In the genomic region with DNA sequence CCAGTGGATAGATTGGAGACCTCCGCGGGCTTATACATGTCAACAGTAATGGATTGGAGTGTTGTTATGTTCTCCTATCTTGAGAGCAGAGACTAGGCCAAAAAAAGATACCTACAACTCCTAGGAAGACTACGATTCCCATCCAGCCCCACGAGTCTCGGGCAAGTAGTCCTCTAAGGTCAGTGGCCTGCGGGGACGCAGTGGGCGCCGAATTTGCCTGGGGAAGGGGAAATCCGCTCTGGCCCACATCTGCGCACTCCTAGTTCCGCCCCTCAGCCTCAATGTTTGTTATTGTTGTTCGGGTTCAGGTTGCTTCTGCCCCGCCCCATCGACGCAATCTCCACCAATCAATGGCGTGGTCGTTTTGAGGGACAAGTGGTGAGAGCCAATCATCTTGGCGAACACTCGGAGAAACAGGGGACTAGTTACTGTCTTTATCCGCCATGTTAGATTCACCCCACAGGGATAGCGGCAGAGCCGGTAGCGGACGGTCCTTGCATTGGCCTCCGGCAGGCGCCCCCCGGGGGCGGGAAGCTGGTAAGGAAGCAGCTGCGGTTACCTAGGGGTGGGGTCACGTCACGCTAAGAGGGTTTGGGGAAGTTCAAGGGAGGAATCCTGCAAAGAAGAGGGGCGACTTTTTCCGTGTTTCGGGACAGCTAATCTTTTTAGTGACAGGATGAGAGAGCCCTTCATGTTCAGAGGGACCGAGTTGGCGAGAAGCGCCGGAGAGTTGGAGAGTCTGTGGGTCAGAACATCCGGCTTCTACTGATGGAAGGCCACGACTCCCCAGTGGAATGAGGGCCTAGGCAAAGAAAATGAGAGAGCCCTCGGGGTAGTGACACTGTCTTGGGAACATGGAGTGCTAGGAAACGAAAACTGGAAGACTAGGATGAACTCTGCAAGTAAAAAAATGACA, we compare ENCODE assay signal across 1 cellular context.
A peak's percentile ranks its signal among the peaks of the same experiment; 100 is the strongest.
TF ChIP-seq lines count a peak whose summit lies in the region.

A gene with protein sequence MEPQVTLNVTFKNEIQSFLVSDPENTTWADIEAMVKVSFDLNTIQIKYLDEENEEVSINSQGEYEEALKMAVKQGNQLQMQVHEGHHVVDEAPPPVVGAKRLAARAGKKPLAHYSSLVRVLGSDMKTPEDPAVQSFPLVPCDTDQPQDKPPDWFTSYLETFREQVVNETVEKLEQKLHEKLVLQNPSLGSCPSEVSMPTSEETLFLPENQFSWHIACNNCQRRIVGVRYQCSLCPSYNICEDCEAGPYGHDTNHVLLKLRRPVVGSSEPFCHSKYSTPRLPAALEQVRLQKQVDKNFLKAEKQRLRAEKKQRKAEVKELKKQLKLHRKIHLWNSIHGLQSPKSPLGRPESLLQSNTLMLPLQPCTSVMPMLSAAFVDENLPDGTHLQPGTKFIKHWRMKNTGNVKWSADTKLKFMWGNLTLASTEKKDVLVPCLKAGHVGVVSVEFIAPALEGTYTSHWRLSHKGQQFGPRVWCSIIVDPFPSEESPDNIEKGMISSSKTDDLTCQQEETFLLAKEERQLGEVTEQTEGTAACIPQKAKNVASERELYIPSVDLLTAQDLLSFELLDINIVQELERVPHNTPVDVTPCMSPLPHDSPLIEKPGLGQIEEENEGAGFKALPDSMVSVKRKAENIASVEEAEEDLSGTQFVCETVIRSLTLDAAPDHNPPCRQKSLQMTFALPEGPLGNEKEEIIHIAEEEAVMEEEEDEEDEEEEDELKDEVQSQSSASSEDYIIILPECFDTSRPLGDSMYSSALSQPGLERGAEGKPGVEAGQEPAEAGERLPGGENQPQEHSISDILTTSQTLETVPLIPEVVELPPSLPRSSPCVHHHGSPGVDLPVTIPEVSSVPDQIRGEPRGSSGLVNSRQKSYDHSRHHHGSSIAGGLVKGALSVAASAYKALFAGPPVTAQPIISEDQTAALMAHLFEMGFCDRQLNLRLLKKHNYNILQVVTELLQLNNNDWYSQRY (plus strand): TSS at position 449 of the 916 bp plus-strand sequence. CDS start 4,586 bp downstream, outside the sequence.

TF ChIP-seq in liver, 16 proteins besides CTCF, POLR2A, EP300 and RAD21 (continued from another document):
- TF ChIP-seq, protein P1, sequence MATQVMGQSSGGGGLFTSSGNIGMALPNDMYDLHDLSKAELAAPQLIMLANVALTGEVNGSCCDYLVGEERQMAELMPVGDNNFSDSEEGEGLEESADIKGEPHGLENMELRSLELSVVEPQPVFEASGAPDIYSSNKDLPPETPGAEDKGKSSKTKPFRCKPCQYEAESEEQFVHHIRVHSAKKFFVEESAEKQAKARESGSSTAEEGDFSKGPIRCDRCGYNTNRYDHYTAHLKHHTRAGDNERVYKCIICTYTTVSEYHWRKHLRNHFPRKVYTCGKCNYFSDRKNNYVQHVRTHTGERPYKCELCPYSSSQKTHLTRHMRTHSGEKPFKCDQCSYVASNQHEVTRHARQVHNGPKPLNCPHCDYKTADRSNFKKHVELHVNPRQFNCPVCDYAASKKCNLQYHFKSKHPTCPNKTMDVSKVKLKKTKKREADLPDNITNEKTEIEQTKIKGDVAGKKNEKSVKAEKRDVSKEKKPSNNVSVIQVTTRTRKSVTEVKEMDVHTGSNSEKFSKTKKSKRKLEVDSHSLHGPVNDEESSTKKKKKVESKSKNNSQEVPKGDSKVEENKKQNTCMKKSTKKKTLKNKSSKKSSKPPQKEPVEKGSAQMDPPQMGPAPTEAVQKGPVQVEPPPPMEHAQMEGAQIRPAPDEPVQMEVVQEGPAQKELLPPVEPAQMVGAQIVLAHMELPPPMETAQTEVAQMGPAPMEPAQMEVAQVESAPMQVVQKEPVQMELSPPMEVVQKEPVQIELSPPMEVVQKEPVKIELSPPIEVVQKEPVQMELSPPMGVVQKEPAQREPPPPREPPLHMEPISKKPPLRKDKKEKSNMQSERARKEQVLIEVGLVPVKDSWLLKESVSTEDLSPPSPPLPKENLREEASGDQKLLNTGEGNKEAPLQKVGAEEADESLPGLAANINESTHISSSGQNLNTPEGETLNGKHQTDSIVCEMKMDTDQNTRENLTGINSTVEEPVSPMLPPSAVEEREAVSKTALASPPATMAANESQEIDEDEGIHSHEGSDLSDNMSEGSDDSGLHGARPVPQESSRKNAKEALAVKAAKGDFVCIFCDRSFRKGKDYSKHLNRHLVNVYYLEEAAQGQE (IDR thresholded peaks at IDR 0.05): peak; percentile 74
- TF ChIP-seq, protein P2, sequence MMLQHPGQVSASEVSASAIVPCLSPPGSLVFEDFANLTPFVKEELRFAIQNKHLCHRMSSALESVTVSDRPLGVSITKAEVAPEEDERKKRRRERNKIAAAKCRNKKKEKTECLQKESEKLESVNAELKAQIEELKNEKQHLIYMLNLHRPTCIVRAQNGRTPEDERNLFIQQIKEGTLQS (IDR thresholded peaks at IDR 0.05): no peak
TF ChIP-seq in liver: peak in this region for 9.
